In the genomic region with DNA sequence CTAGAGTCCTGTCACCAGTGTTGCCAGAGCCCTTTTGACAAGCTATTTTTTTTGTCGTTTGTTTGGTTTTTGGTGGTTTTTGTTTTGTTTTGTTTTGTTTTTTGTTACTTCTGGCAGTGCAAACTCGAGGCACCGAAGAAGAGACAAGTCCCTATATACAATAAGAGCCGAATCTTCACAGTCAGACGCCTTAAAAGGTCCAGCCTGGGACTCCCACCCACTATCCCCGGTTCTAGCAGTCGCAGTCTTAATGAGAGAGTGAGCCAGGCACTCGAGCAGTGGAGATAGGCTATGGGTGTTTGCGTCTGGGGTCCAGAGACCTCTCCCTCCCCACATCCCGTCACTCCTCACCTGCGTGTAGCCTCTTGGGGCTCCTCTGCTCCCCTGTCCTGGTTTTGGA, we compare ENCODE assay signal across 11 cellular contexts. TPM values are rescaled to one million over a fixed set of nuclear protein-coding genes. Genes with fewer than 3 reads are reported as not detected.
A peak's percentile ranks its signal among the peaks of the same experiment; 100 is the strongest.
DNase-seq lines count a peak whose midpoint lies in the region; ATAC-seq, FAIRE-seq and TF ChIP-seq lines count a peak whose summit lies in the region.
"Had no signal": no experiment of that assay in that cellular context is flagged by ENCODE, and none has a peak within 500 bp of the region (broad histone marks: within the 10 kb centered on the region; RNA-seq: fewer than 3 reads in every experiment).

No MANE protein-coding gene starts in this region.

- CTCF ChIA-PET in SK-N-SH (lab: Yijun Ruan, JAX) (interaction anchor here (1.6 kb wide), 1 partner anchor 40 kb away, joined by 5 read pairs; no protein-coding TSS in a partner anchor), PC-9 (lab: Charles Lee) (no interaction called here), H1 (lab: Charles Lee; ENCODE audit: partially characterized antibody) (interaction anchor here (0.7 to 1.5 kb wide), 4 partner anchors 10 to 534 kb away, joined by 3 to 4 read pairs (median 3); no protein-coding TSS in a partner anchor)

- no peaks in the 10 kb centered on the region for H3K36me3 ChIP-seq in SK-N-SH (replicated peaks in 1 of 2; ENCODE audit: control insufficient read depth in 1 of 2, insufficient read depth in 2 of 2, low read length in 1 of 2)
- H3K36me3 ChIP-seq in PC-9 (ENCODE audit: low read depth) = no peaks in the 10 kb centered on the region
- no peaks in the 10 kb centered on the region for H3K36me3 ChIP-seq in H1 (ENCODE audit: control insufficient read depth in 2 of 4, insufficient read depth in 4 of 4, low read length in 3 of 4)
- no peaks in the 10 kb centered on the region for H3K36me3 ChIP-seq in neuron (ENCODE audit: insufficient read depth, low read length)
- H3K36me3 ChIP-seq: right atrium auricular region had no signal

- no peak overlapping the region for H2BK15ac ChIP-seq in H1 (ENCODE audit: low read length)

- no peak overlapping the region for H2BK12ac ChIP-seq in H1 (ENCODE audit: low read depth, low read length)

- no peak overlapping the region for H3K56ac ChIP-seq in H1 (replicated peaks; ENCODE audit: insufficient read length, low read depth, low read length)

- FAIRE-seq in H1 (lab: Jason Lieb, UNC) = no peak
- FAIRE-seq: RCC 7860 had no signal

- TF ChIP-seq CTCF in SK-N-SH (IDR thresholded peaks at IDR 0.05) (no peak), PC-9 (conservative IDR thresholded peaks at IDR 0.05) (no peak), H1 (IDR thresholded peaks at IDR 0.05; ENCODE audit: control extremely low read depth in 1 of 3, insufficient read depth in 1 of 3, low read depth in 1 of 3, low read length in 3 of 3) (no peak)

- H4K5ac ChIP-seq in H1 (ENCODE audit: insufficient read length, low read depth, low read length) = no peak overlapping the region

- H3K27me3 ChIP-seq in SK-N-SH (ENCODE audit: insufficient read depth) (peaks cover 15% of the 10 kb centered on the region), PC-9 (ENCODE audit: insufficient read depth, low read depth) (no peaks in the 10 kb centered on the region), H1 (replicated peaks in 1 of 4; ENCODE audit: control insufficient read depth in 3 of 4, extremely low read depth in 1 of 4, insufficient read depth in 3 of 4, low read length in 3 of 4) (peaks cover 5 to 17% (median 14%) of the 10 kb centered on the region in 4 experiments), neuron (ENCODE audit: insufficient read depth, low read length) (peaks cover 21% of the 10 kb centered on the region)

- no peak for TF ChIP-seq EP300 in SK-N-SH (IDR thresholded peaks at IDR 0.05; ENCODE audit: borderline replicate concordance in 1 of 2, low read depth in 1 of 2, low read length in 1 of 2)
- no peak for TF ChIP-seq EP300 in H1 (IDR thresholded peaks at IDR 0.05; ENCODE audit: borderline replicate concordance in 1 of 2, low read depth in 2 of 2, low read length in 2 of 2)

- H3K4me2 ChIP-seq in SK-N-SH = peak overlapping the region; percentile 79
- peak overlapping the region; percentile 95 for H3K4me2 ChIP-seq in PC-9
- H3K4me2 ChIP-seq in H1 (ENCODE audit: insufficient read depth in 1 of 2, low read depth in 2 of 2, low read length in 2 of 2) = peak overlapping the region; percentile 97 to 98

- H2BK20ac ChIP-seq in H1 (ENCODE audit: low read length) = no peak overlapping the region

- no peak for ATAC-seq in SK-N-SH treated with all-trans-retinoic acid at 6 μM for 48 hours
- no peak for ATAC-seq in GM21367 (IDR thresholded peaks at IDR 0.05; ENCODE audit: unreplicated experiment)

- TF ChIP-seq POLR2A in H1 (IDR thresholded peaks at IDR 0.05; ENCODE audit: control extremely low read depth in 1 of 2, low read depth in 2 of 2, low read length in 2 of 2) = no peak

- peaks cover 12% of the 10 kb centered on the region for H3F3A ChIP-seq in SK-N-SH (replicated peaks; ENCODE audit: insufficient read depth)
- H3F3A ChIP-seq in PC-9 (ENCODE audit: insufficient read depth, low read depth) = peaks cover 37% of the 10 kb centered on the region; the same call in 1 of the 2 replicates

- H3K79me2 ChIP-seq in SK-N-SH (ENCODE audit: insufficient read depth) = no peaks in the 10 kb centered on the region
- H3K79me2 ChIP-seq in PC-9 (ENCODE audit: low read depth) = no peaks in the 10 kb centered on the region
- H3K79me2 ChIP-seq in H1 (ENCODE audit: control insufficient read depth in 1 of 2, insufficient read depth in 2 of 2, low read length in 2 of 2) = no peaks in the 10 kb centered on the region

- H2AFZ ChIP-seq in SK-N-SH (ENCODE audit: low read depth) (peak overlapping the region; percentile 100; the same call in 1 of the 2 replicates), PC-9 (no peak overlapping the region), H1 (ENCODE audit: low read length) (no peak overlapping the region), neuron (ENCODE audit: low read depth, low read length) (no peak overlapping the region)

- POLR2A ChIA-PET in SK-N-SH (lab: Yijun Ruan, JAX) = interaction anchor here (1.0 kb wide), 1 partner anchor 44 kb away, joined by 5 read pairs; no protein-coding TSS in a partner anchor
- POLR2A ChIA-PET in PC-9 (lab: Charles Lee; ENCODE audit: unreplicated experiment) = no interaction called here
- POLR2A ChIA-PET in H1 (lab: Charles Lee; ENCODE audit: partially characterized antibody) = interaction anchor here (1.1 to 2.3 kb wide), 3 partner anchors 9 to 143 kb away, joined by 3 to 13 read pairs (median 3); no protein-coding TSS in a partner anchor

- no peak overlapping the region for H3K18ac ChIP-seq in H1 (ENCODE audit: extremely low read depth, low read length)

- no peak overlapping the region for H3K4ac ChIP-seq in H1 (replicated peaks; ENCODE audit: insufficient read length, low read depth, low read length)

- H3K9me2 ChIP-seq in SK-N-SH = no peaks in the 10 kb centered on the region
- no peaks in the 10 kb centered on the region for H3K9me2 ChIP-seq in PC-9 (ENCODE audit: insufficient read depth)

- peak overlapping the region; percentile 63 to 90; a peak in 2 of 4 replicates for H3K4me3 ChIP-seq in SK-N-SH (ENCODE audit: low read depth in 2 of 2, low read length in 1 of 2)
- H3K4me3 ChIP-seq in PC-9 = peak overlapping the region; percentile 94
- H3K4me3 ChIP-seq in H1 (ENCODE audit: extremely low read depth in 1 of 4, insufficient read depth in 2 of 4, low read depth in 3 of 4, low read length in 4 of 4) = peak overlapping the region; percentile 19 to 99 (median 94); a peak in 6 of 8 replicates
- H3K4me3 ChIP-seq in neuron (ENCODE audit: low read length) = peak overlapping the region; percentile 48

- no peaks in the 10 kb centered on the region for H3K79me1 ChIP-seq in H1 (ENCODE audit: low read depth, low read length)

- H3K14ac ChIP-seq in H1 (ENCODE audit: insufficient read length) = no peak overlapping the region

- no peak overlapping the region for H3K27ac ChIP-seq in SK-N-SH (ENCODE audit: low read depth in 2 of 2, low read length in 1 of 2)
- no peak overlapping the region for H3K27ac ChIP-seq in PC-9
- H3K27ac ChIP-seq in H1 (ENCODE audit: low read depth, low read length) = no peak overlapping the region
- H3K27ac ChIP-seq: right atrium auricular region had no signal

- peaks cover 0 to 8% of the 10 kb centered on the region in 2 experiments; a peak in 2 of 4 replicates for H3K4me1 ChIP-seq in SK-N-SH (ENCODE audit: control insufficient read depth in 1 of 2, insufficient read depth in 2 of 2, low read depth in 1 of 2, low read length in 1 of 2)
- H3K4me1 ChIP-seq in PC-9 (replicated peaks; ENCODE audit: insufficient read depth) = 0 out of 2 replicates have a peak, but pooled peaks cover 5% of the 10 kb centered on the region
- H3K4me1 ChIP-seq in H1 (replicated peaks in 1 of 4; ENCODE audit: control insufficient read depth in 3 of 4, insufficient read depth in 4 of 4, low read length in 3 of 4) = peaks cover 0 to 5% (median 0%) of the 10 kb centered on the region in 4 experiments; a peak in 2 of 7 replicates
- H3K4me1 ChIP-seq in neuron (ENCODE audit: insufficient read depth, low read length) = no peaks in the 10 kb centered on the region

- H2BK120ac ChIP-seq in H1 (replicated peaks; ENCODE audit: low read depth, low read length) = no peak overlapping the region

- H3K9ac ChIP-seq in SK-N-SH (no peak overlapping the region), H1 (replicated peaks in 1 of 4; ENCODE audit: extremely low read depth in 1 of 4, low read depth in 3 of 4, low read length in 3 of 4) (no peak overlapping the region)

- no peak for DNase-seq in SK-N-SH
- no peak for DNase-seq in PC-9
- DNase-seq in H1 (ENCODE audit: low read depth in 1 of 2, low spot score in 2 of 2) = no peak
- no peak for DNase-seq in medulla oblongata (ENCODE audit: extremely low spot score)
- no peak for DNase-seq in midbrain (lab: John Stamatoyannopoulos, UW)
- DNase-seq: MV-4-11 had no signal

- no peak overlapping the region for H2AK5ac ChIP-seq in H1 (ENCODE audit: low read depth, low read length)

- H3K23ac ChIP-seq in H1 (ENCODE audit: insufficient read length) = no peak overlapping the region

- H4K20me1 ChIP-seq in SK-N-SH (ENCODE audit: insufficient read depth) = no peaks in the 10 kb centered on the region
- no peaks in the 10 kb centered on the region for H4K20me1 ChIP-seq in PC-9 (ENCODE audit: insufficient read depth)
- H4K20me1 ChIP-seq in H1 (replicated peaks in 1 of 2; ENCODE audit: control insufficient read depth in 1 of 2, insufficient read depth in 2 of 2, low read length in 2 of 2) = no peaks in the 10 kb centered on the region

- H3K23me2 ChIP-seq in H1 (ENCODE audit: low read depth, low read length) = peaks cover 17% of the 10 kb centered on the region

- H4K91ac ChIP-seq in H1 (replicated peaks; ENCODE audit: insufficient read length, low read length) = no peak overlapping the region

- no peak overlapping the region for H4K8ac ChIP-seq in H1 (ENCODE audit: extremely low read depth, insufficient read depth, low read length)

- intact Hi-C loops in PC-9 (cut with micrococcal nuclease; ENCODE audit: unreplicated experiment) = loop anchor here (5.0 to 10.0 kb wide), 3 partner anchors 72 to 315 kb away; a partner anchor contains a TSS

- BruUV-seq in PC-9 (replicated peaks; lab: Mats Ljungman, UMichigan) = no TSS peak

- 12% methylated on average over 11 of the region's 11 CpGs for WGBS in SK-N-SH (ENCODE audit: low lambda C conversion rate)
- 27% methylated on average over 11 of the region's 11 CpGs; no CpG with 5 or more reads in 1 of the 2 experiments for WGBS in H1 (ENCODE audit: extremely low coverage in 1 of 2, insufficient coverage in 1 of 2, insufficient read length in 1 of 2, insufficient replicate concordance in 2 of 2, low coverage in 1 of 2, low lambda C conversion rate in 2 of 2, missing lambda C conversion rate in 1 of 2), 2 experiments

- H2BK5ac ChIP-seq in H1 (ENCODE audit: low read depth, low read length) = no peak overlapping the region

- TF ChIP-seq RAD21 in SK-N-SH (IDR thresholded peaks at IDR 0.05; ENCODE audit: low read length) (no peak), H1 (IDR thresholded peaks at IDR 0.05 in 1 of 2, conservative IDR thresholded peaks at IDR 0.05 in 1 of 2; ENCODE audit: low read depth in 2 of 2, low read length in 2 of 2) (no peak)

- H3K9me3 ChIP-seq in SK-N-SH (no peaks in the 10 kb centered on the region), PC-9 (ENCODE audit: insufficient read depth, low read depth) (no peaks in the 10 kb centered on the region), H1 (ENCODE audit: insufficient read depth in 2 of 2, low read depth in 1 of 2, low read length in 1 of 2) (no peaks in the 10 kb centered on the region; a peak in 1 of 4 replicates), neuron (ENCODE audit: low read length) (no peaks in the 10 kb centered on the region)

RNA-seq across cellular contexts. Expression of a gene that starts 1.9 kb away (rescaled TPM):
- polyA plus RNA-seq in SK-N-SH (2012; rRNA removed) = 0.54 and 0.71 TPM in 2 replicates
- polyA plus RNA-seq in SK-N-SH (2012; cell fraction: cytosol; rRNA removed) = 0.21 and 0.23 TPM in 2 replicates
- polyA plus RNA-seq in SK-N-SH (2012; cell fraction: nucleus; rRNA removed) = 0.67 and 1.3 TPM in 2 replicates
- 1.2 and 1.4 TPM in 2 replicates for total RNA-seq in PC-9 (2021)
- total RNA-seq in H1 (2021; fragmentation: NEBNext Ultra II Directional; extraction: Animal tissue kit (Norgen Biotek cat#: 25700)) = 0.48 and 0.52 TPM in 2 replicates
- polyA plus RNA-seq in H1 (2011; rRNA removed) = 0.93 and 1.2 TPM in 2 replicates
- polyA plus RNA-seq in H1 (2011; cell fraction: cytosol; rRNA removed) = 0.40 TPM
- polyA plus RNA-seq in H1 (2011; cell fraction: nucleus; rRNA removed) = 0.87 TPM
- 0.40 to 0.48 TPM (median 0.42 TPM) in 3 of 4 replicates, not detected in the other for polyA plus RNA-seq in H1 (2012, experiment 1 of 2)
- not detected for polyA plus RNA-seq in H1 (2012, experiment 2 of 2)
- 0.41 TPM for polyA plus RNA-seq in H1 (2013, experiment 1 of 2)
- 0.35 TPM for polyA plus RNA-seq in H1 (2013, experiment 2 of 2)
- polyA minus RNA-seq in H1 (2011; rRNA and poly(A)+ RNA removed) = 0.82 and 2.6 TPM in 2 replicates
- polyA minus RNA-seq in H1 (2011; cell fraction: cytosol; rRNA and poly(A)+ RNA removed) = not detected
- not detected for polyA minus RNA-seq in H1 (2011; cell fraction: nucleus; rRNA and poly(A)+ RNA removed)
- total RNA-seq: right atrium auricular region had no signal

RNA-seq across cellular contexts. Expression of a gene that starts 45.1 kb away (rescaled TPM):
- polyA plus RNA-seq in SK-N-SH (2012; rRNA removed) (2.8 and 3.5 TPM in 2 replicates), H1 (2011; rRNA removed) (2.7 and 3.0 TPM in 2 replicates)
- polyA plus RNA-seq in SK-N-SH (2012; cell fraction: cytosol; rRNA removed) = 3.0 and 3.3 TPM in 2 replicates
- 6.8 and 7.9 TPM in 2 replicates for polyA plus RNA-seq in SK-N-SH (2012; cell fraction: nucleus; rRNA removed)
- 12.1 and 13.2 TPM in 2 replicates for total RNA-seq in PC-9 (2021)
- 7.5 and 9.9 TPM in 2 replicates for total RNA-seq in H1 (2021; fragmentation: NEBNext Ultra II Directional; extraction: Animal tissue kit (Norgen Biotek cat#: 25700))
- 4.1 TPM for polyA plus RNA-seq in H1 (2011; cell fraction: cytosol; rRNA removed)
- 3.2 TPM for polyA plus RNA-seq in H1 (2011; cell fraction: nucleus; rRNA removed)
- 5.5 to 7.8 TPM (median 6.5 TPM) in 4 replicates for polyA plus RNA-seq in H1 (2012, experiment 1 of 2)
- polyA plus RNA-seq in H1 (2012, experiment 2 of 2) = 1.4 TPM
- 5.8 TPM for polyA plus RNA-seq in H1 (2013, experiment 1 of 2)
- polyA plus RNA-seq in H1 (2013, experiment 2 of 2) = 5.3 TPM
- 6.7 and 8.4 TPM in 2 replicates for polyA minus RNA-seq in H1 (2011; rRNA and poly(A)+ RNA removed)
- 4.0 TPM for polyA minus RNA-seq in H1 (2011; cell fraction: cytosol; rRNA and poly(A)+ RNA removed)
- polyA minus RNA-seq in H1 (2011; cell fraction: nucleus; rRNA and poly(A)+ RNA removed) = 11.2 TPM

RNA-seq across cellular contexts. Expression of a gene that starts 55.0 kb away (rescaled TPM):
- 0.83 and 1.1 TPM in 2 replicates for polyA plus RNA-seq in SK-N-SH (2012; rRNA removed)
- polyA plus RNA-seq in SK-N-SH (2012; cell fraction: cytosol; rRNA removed) = 0.55 and 0.92 TPM in 2 replicates
- 1.4 and 2.5 TPM in 2 replicates for polyA plus RNA-seq in SK-N-SH (2012; cell fraction: nucleus; rRNA removed)
- 15.9 and 17.7 TPM in 2 replicates for total RNA-seq in PC-9 (2021)
- total RNA-seq in H1 (2021; fragmentation: NEBNext Ultra II Directional; extraction: Animal tissue kit (Norgen Biotek cat#: 25700)) = 6.9 and 7.3 TPM in 2 replicates
- 1.6 and 3.8 TPM in 2 replicates for polyA plus RNA-seq in H1 (2011; rRNA removed)
- 1.6 TPM for polyA plus RNA-seq in H1 (2011; cell fraction: cytosol; rRNA removed)
- polyA plus RNA-seq in H1 (2011; cell fraction: nucleus; rRNA removed) = 3.9 TPM
- 6.0 to 8.4 TPM (median 8.4 TPM) in 4 replicates for polyA plus RNA-seq in H1 (2012, experiment 1 of 2)
- 7.1 TPM for polyA plus RNA-seq in H1 (2012, experiment 2 of 2)
- polyA plus RNA-seq in H1 (2013, experiment 1 of 2) = 6.2 TPM
- 6.1 TPM for polyA plus RNA-seq in H1 (2013, experiment 2 of 2)
- 1.2 and 1.4 TPM in 2 replicates for polyA minus RNA-seq in H1 (2011; rRNA and poly(A)+ RNA removed)
- polyA minus RNA-seq in H1 (2011; cell fraction: cytosol; rRNA and poly(A)+ RNA removed) = 4.2 TPM
- 3.9 TPM for polyA minus RNA-seq in H1 (2011; cell fraction: nucleus; rRNA and poly(A)+ RNA removed)
